In the genomic region with DNA sequence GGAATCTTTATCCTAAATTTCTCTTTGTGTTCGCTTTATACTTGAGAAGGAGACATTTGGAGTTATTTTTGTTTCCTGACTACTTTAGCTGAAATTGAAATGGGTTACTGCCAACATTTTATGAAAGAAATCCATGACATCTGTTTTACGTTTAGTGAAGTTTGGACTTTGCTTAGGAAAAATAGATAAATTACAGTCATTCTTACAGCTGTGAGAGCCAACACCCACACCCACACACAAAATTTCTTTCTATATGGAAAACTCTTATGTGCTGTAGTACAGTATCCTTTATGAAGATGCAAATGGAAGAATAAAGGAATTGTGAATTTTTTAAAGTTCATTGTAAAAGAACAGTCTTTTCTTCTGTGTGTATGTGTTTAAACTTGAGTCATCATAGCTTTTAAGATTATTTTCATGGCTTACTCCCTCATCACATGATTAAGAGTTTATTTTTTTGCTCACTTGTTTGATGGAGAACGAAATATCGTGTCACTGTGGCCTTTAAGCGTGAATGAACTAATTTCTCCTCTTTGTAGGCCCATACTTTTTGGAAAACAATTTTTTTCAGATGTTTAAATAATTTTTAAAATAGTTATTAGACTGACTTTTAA, we compare ENCODE assay signal across 13 cellular contexts. TPM values are rescaled to one million over a fixed set of nuclear protein-coding genes. Genes with fewer than 3 reads are reported as not detected.
A peak's percentile ranks its signal among the peaks of the same experiment; 100 is the strongest.
DNase-seq lines count a peak whose midpoint lies in the region; ATAC-seq and TF ChIP-seq lines count a peak whose summit lies in the region.
"Had no signal": no experiment of that assay in that cellular context is flagged by ENCODE, and none has a peak within 500 bp of the region (broad histone marks: within the 10 kb centered on the region; RNA-seq: fewer than 3 reads in every experiment).

No MANE protein-coding gene starts in this region.

- no peak overlapping the region for H3K27ac Mint-ChIP-seq in CD8-positive, alpha-beta memory T cell

- H3K27me3 ChIP-seq in fibroblast of lung (ENCODE audit: control insufficient read depth, insufficient read depth, low read length) (no peaks in the 10 kb centered on the region), mucosa of rectum (ENCODE audit: control insufficient read depth in 2 of 2, insufficient read depth in 2 of 2, low read length in 2 of 2) (no peaks in the 10 kb centered on the region), testis (no peaks in the 10 kb centered on the region)
- no peaks in the 10 kb centered on the region for H3K27me3 ChIP-seq in CD8-positive, alpha-beta memory T cell (ENCODE audit: insufficient read depth, low read length, poor library complexity, severe bottlenecking)
- H3K27me3 ChIP-seq: right lobe of liver had no signal

- no peak overlapping the region for H3K4me3 Mint-ChIP-seq in CD8-positive, alpha-beta memory T cell

- ATAC-seq in HG03196 (IDR thresholded peaks at IDR 0.05; ENCODE audit: unreplicated experiment) (no peak), GM21737 (IDR thresholded peaks at IDR 0.05; ENCODE audit: unreplicated experiment) (no peak)
- ATAC-seq: right lobe of liver had no signal

- peaks cover 2 to 21% (median 5%) of the 10 kb centered on the region in 3 donors for H3K36me3 Mint-ChIP-seq in CD8-positive, alpha-beta memory T cell

- H3K27me3 Mint-ChIP-seq in CD8-positive, alpha-beta memory T cell, result no peaks in the 10 kb centered on the region

- TF ChIP-seq POLR2A in testis (IDR thresholded peaks at IDR 0.05), result no peak

- H4K20me1 ChIP-seq in fibroblast of lung (ENCODE audit: control insufficient read depth, extremely low read depth, insufficient read depth, low read length), result no peaks in the 10 kb centered on the region

- POLR2A ChIA-PET in CD8-positive, alpha-beta memory T cell (lab: Charles Lee), result no interaction called here

- H3K27ac ChIP-seq in fibroblast of lung (ENCODE audit: insufficient read depth, low read length), result peak overlapping the region; percentile 3
- H3K27ac ChIP-seq in mucosa of rectum (ENCODE audit: low read depth in 2 of 2, low read length in 2 of 2), result peak overlapping the region; percentile 34 to 71
- H3K27ac ChIP-seq in testis, result peak overlapping the region; percentile 18 to 65
- H3K27ac ChIP-seq in CD8-positive, alpha-beta memory T cell (ENCODE audit: low read depth, low read length), result no peak overlapping the region
- H3K27ac ChIP-seq: right lobe of liver had no signal

- H3K4me1 ChIP-seq in fibroblast of lung (ENCODE audit: control insufficient read depth, extremely low read depth, insufficient read depth, low read length), result no peaks in the 10 kb centered on the region
- peaks cover 3 to 4% of the 10 kb centered on the region in 2 donors for H3K4me1 ChIP-seq in mucosa of rectum (ENCODE audit: control insufficient read depth in 2 of 2, insufficient read depth in 2 of 2, low read length in 2 of 2)
- H3K4me1 ChIP-seq in testis, result no peaks in the 10 kb centered on the region
- no peaks in the 10 kb centered on the region for H3K4me1 ChIP-seq in CD8-positive, alpha-beta memory T cell (ENCODE audit: insufficient read depth, low read length)
- H3K4me1 ChIP-seq: Caco-2, right lobe of liver had no signal

- TF ChIP-seq CTCF in fibroblast of lung (conservative IDR thresholded peaks at IDR 0.05 in 1 of 2, IDR thresholded peaks at IDR 0.05 in 1 of 2; ENCODE audit: low read depth in 1 of 2, low read length in 2 of 2), result no peak
- TF ChIP-seq CTCF in testis (IDR thresholded peaks at IDR 0.05), result no peak

- no peak overlapping the region for H2AFZ ChIP-seq in fibroblast of lung (ENCODE audit: low read length)

- H3K36me3 ChIP-seq in fibroblast of lung (ENCODE audit: control insufficient read depth, insufficient read depth, low read length), result no peaks in the 10 kb centered on the region
- H3K36me3 ChIP-seq in mucosa of rectum (ENCODE audit: control insufficient read depth in 2 of 2, insufficient read depth in 2 of 2, low read length in 2 of 2), result no peaks in the 10 kb centered on the region
- no peaks in the 10 kb centered on the region for H3K36me3 ChIP-seq in testis (ENCODE audit: low read depth, missing control alignments)
- no peaks in the 10 kb centered on the region for H3K36me3 ChIP-seq in CD8-positive, alpha-beta memory T cell (ENCODE audit: insufficient read depth, low read length)
- H3K36me3 ChIP-seq: right lobe of liver had no signal

- intact Hi-C loops in testis (cut with DNase I; ENCODE audit: low total_unique reads), result no loop called here

- peak; percentile 8 for DNase-seq in HS-5 (ENCODE audit: low read depth)
- peak; percentile 61 to 84 for DNase-seq in fibroblast of lung (ENCODE audit: low read depth in 2 of 2)
- no peak for DNase-seq in testis
- no peak for DNase-seq in central memory CD4-positive, alpha-beta T cell
- DNase-seq in CD8-positive, alpha-beta memory T cell, result no peak
- DNase-seq: Caco-2, NCI-H1092, NCI-H524, right lobe of liver had no signal

- H3K9ac ChIP-seq in fibroblast of lung (ENCODE audit: insufficient read depth, low read length) (no peak overlapping the region), mucosa of rectum (ENCODE audit: low read depth in 1 of 2, low read length in 2 of 2) (no peak overlapping the region)

- H3K79me2 ChIP-seq in fibroblast of lung (ENCODE audit: control insufficient read depth, insufficient read depth, low read length), result no peaks in the 10 kb centered on the region

- no peaks in the 10 kb centered on the region for H3K9me3 ChIP-seq in fibroblast of lung (ENCODE audit: control insufficient read depth, insufficient read depth, low read depth, low read length)
- no peaks in the 10 kb centered on the region for H3K9me3 ChIP-seq in mucosa of rectum (ENCODE audit: control insufficient read depth in 2 of 2, low read length in 2 of 2)
- no peaks in the 10 kb centered on the region for H3K9me3 ChIP-seq in testis
- H3K9me3 ChIP-seq in CD8-positive, alpha-beta memory T cell (ENCODE audit: low read length), result no peaks in the 10 kb centered on the region
- H3K9me3 ChIP-seq: Caco-2, right lobe of liver had no signal

- H3K4me3 ChIP-seq in fibroblast of lung (replicated peaks in 1 of 4; ENCODE audit: control extremely low read depth in 1 of 4, insufficient read depth in 1 of 4, low read depth in 3 of 4, low read length in 4 of 4), result no peak overlapping the region
- H3K4me3 ChIP-seq in mucosa of rectum (ENCODE audit: low read length in 2 of 2), result no peak overlapping the region
- no peak overlapping the region for H3K4me3 ChIP-seq in testis
- H3K4me3 ChIP-seq in CD8-positive, alpha-beta memory T cell (ENCODE audit: low read length), result no peak overlapping the region
- H3K4me3 ChIP-seq: lung, right lobe of liver had no signal

- peaks cover 4 to 13% (median 7%) of the 10 kb centered on the region in 3 donors for H3K4me1 Mint-ChIP-seq in CD8-positive, alpha-beta memory T cell

- H3K9me3 Mint-ChIP-seq in CD8-positive, alpha-beta memory T cell, result peaks cover 4 to 10% (median 6%) of the 10 kb centered on the region in 5 donors

- WGBS in testis, 2 donors, result 59 to 65% methylated on average over 5 of the region's 5 CpGs

- CTCF ChIA-PET in CD8-positive, alpha-beta memory T cell (lab: Charles Lee), result no interaction called here

- H3K4me2 ChIP-seq in fibroblast of lung (ENCODE audit: extremely low read depth, insufficient read depth, low read length), result peak overlapping the region; percentile 28

RNA-seq across cellular contexts. Expression of gene CENPP, which starts 24.5 kb away (rescaled TPM):
- total RNA-seq in fibroblast of lung, result 1.0 and 1.7 TPM in 2 replicates
- polyA plus RNA-seq in fibroblast of lung, result 2.4 and 6.9 TPM in 2 replicates
- polyA plus RNA-seq in fibroblast of lung (2012), result 1.6 and 5.5 TPM in 2 replicates
- 1.6 and 2.7 TPM in 2 replicates for polyA minus RNA-seq in fibroblast of lung (ENCODE audit: low replicate concordance)
- total RNA-seq in testis, result 10 to 100 TPM in 1 of 2 donors, 1 to 10 TPM in 1; 8.1 to 12.1 TPM
- polyA plus RNA-seq in testis (ENCODE audit: insufficient read depth, low read depth, low replicate concordance), result 9.6 TPM
- 10 to 100 TPM; 19.5 to 20.9 TPM for total RNA-seq in CD8-positive, alpha-beta memory T cell
- polyA plus RNA-seq in CD8-positive, alpha-beta memory T cell, result 2.5 TPM

RNA-seq across cellular contexts. Expression of gene NOL8, which starts 25.1 kb away (rescaled TPM):
- 27.2 and 28.6 TPM in 2 replicates for total RNA-seq in fibroblast of lung
- 20.0 and 20.5 TPM in 2 replicates for polyA plus RNA-seq in fibroblast of lung
- polyA plus RNA-seq in fibroblast of lung (2012), result 16.1 and 17.0 TPM in 2 replicates
- polyA minus RNA-seq in fibroblast of lung (ENCODE audit: low replicate concordance), result 2.4 and 3.5 TPM in 2 replicates
- 10 to 100 TPM; 46.0 to 60.5 TPM for total RNA-seq in testis
- 12.5 TPM for polyA plus RNA-seq in testis (ENCODE audit: insufficient read depth, low read depth, low replicate concordance)
- 10 to 100 TPM; 64.0 to 69.6 TPM for total RNA-seq in CD8-positive, alpha-beta memory T cell
- polyA plus RNA-seq in CD8-positive, alpha-beta memory T cell, result 37.0 TPM

RNA-seq across cellular contexts. Expression of gene OGN, which starts 54.1 kb away (rescaled TPM):
- total RNA-seq in fibroblast of lung (1.3 and 6.2 TPM in 2 replicates), testis (1 to 10 TPM; 4.9 to 9.5 TPM)
- polyA plus RNA-seq in fibroblast of lung (1.2 and 4.4 TPM in 2 replicates), testis (ENCODE audit: insufficient read depth, low read depth, low replicate concordance) (18.4 TPM)
- polyA plus RNA-seq in fibroblast of lung (2012), result 0.69 and 3.9 TPM in 2 replicates
- polyA minus RNA-seq in fibroblast of lung (ENCODE audit: low replicate concordance), result 0.37 TPM in 1 of 2 replicates, not detected in the other
- not detected for total RNA-seq in CD8-positive, alpha-beta memory T cell
- polyA plus RNA-seq in CD8-positive, alpha-beta memory T cell, result 0.18 TPM
- total RNA-seq: Caco-2 had no signal

RNA-seq across cellular contexts. Expression of gene IARS1, which starts 56.7 kb away (rescaled TPM):
- total RNA-seq in fibroblast of lung, result 538 and 595 TPM in 2 replicates
- 88.4 and 100 TPM in 2 replicates for polyA plus RNA-seq in fibroblast of lung
- polyA plus RNA-seq in fibroblast of lung (2012), result 108 and 117 TPM in 2 replicates
- polyA minus RNA-seq in fibroblast of lung (ENCODE audit: low replicate concordance), result 80.0 and 90.3 TPM in 2 replicates
- 100 to 1,000 TPM; 112 to 143 TPM for total RNA-seq in testis
- polyA plus RNA-seq in testis (ENCODE audit: insufficient read depth, low read depth, low replicate concordance), result 57.2 TPM
- total RNA-seq in CD8-positive, alpha-beta memory T cell, result 100 to 1,000 TPM; 227 to 230 TPM
- 60.3 TPM for polyA plus RNA-seq in CD8-positive, alpha-beta memory T cell

Comparison
In these comparisons a context has a peak if more than half of its experiments do, and no peak if none do; other contexts are left out.
1. DNase-seq: peak in HS-5 (single experiment) and fibroblast of lung (2 of 2); none in testis (single experiment), central memory CD4-positive, alpha-beta T cell (single experiment) and CD8-positive, alpha-beta memory T cell (0 of 5).